In genomic region chr13:23377603-23378002, GRCh38 we compare ENCODE assay signal across 9 cellular contexts. TPM values are rescaled to one million over a fixed set of nuclear protein-coding genes. Genes with fewer than 3 reads are reported as not detected.
DNase-seq lines count a peak whose midpoint lies in the region; ATAC-seq and TF ChIP-seq lines count a peak whose summit lies in the region.
"Had no signal": no experiment of that assay in that cellular context is flagged by ENCODE, and none has a peak within 500 bp of the region (broad histone marks: within the 10 kb centered on the region; RNA-seq: fewer than 3 reads in every experiment).

No MANE protein-coding gene starts in this region.

- H3K4me1 ChIP-seq in muscle layer of colon (ENCODE audit: insufficient read depth, low read length) (peaks cover 19% of the 10 kb centered on the region), aorta (ENCODE audit: control insufficient read depth in 1 of 2, insufficient read depth in 2 of 2, low read length in 2 of 2) (peaks cover 3 to 4% of the 10 kb centered on the region in 2 donors)

- H3K27me3 ChIP-seq in brain microvascular endothelial cell (replicated peaks) (no peaks in the 10 kb centered on the region), muscle layer of colon (ENCODE audit: control insufficient read depth in 1 of 2, insufficient read depth in 2 of 2, low read length in 2 of 2) (no peaks in the 10 kb centered on the region), aorta (ENCODE audit: control insufficient read depth in 1 of 2, insufficient read depth in 2 of 2, low read length in 1 of 2) (no peaks in the 10 kb centered on the region)

- in situ Hi-C loops in brain microvascular endothelial cell (cut with HindIII; ENCODE audit: low pct_ligation_motif_present, low sequenced_read_pairs) = no loop called here

- H3K27me3 Mint-ChIP-seq in stimulated activated naive CD8-positive, alpha-beta T cell treated with anti-CD3 and anti-CD28 coated beads, Interleukin-15, Interleukin-2, amounts not matched to agents 100 ng/mL and 50 ng/mL, for 24 hours = no peaks in the 10 kb centered on the region
- no peaks in the 10 kb centered on the region for H3K27me3 Mint-ChIP-seq in stimulated activated naive CD8-positive, alpha-beta T cell treated with anti-CD3 and anti-CD28 coated beads, Interleukin-15, amount 100 ng/mL, for 72 hours
- H3K27me3 Mint-ChIP-seq in nephron progenitor cell (ENCODE audit: low read depth, poor library complexity) = no peaks in the 10 kb centered on the region

- no peaks in the 10 kb centered on the region for H3K9me3 Mint-ChIP-seq in stimulated activated naive CD8-positive, alpha-beta T cell treated with anti-CD3 and anti-CD28 coated beads, Interleukin-15, Interleukin-2, amounts not matched to agents 100 ng/mL and 50 ng/mL, for 24 hours
- no peaks in the 10 kb centered on the region for H3K9me3 Mint-ChIP-seq in stimulated activated naive CD8-positive, alpha-beta T cell treated with anti-CD3 and anti-CD28 coated beads, Interleukin-15, amount 100 ng/mL, for 72 hours
- H3K9me3 Mint-ChIP-seq in nephron progenitor cell = no peaks in the 10 kb centered on the region
- H3K9me3 Mint-ChIP-seq: CD8-positive, alpha-beta T cell had no signal

- H3K27ac ChIP-seq in brain microvascular endothelial cell (peak overlapping the region; percentile 79), muscle layer of colon (ENCODE audit: low read depth, low read length) (peak overlapping the region; percentile 60), aorta (ENCODE audit: low read depth in 1 of 2, low read length in 2 of 2) (peak overlapping the region; percentile 7 to 96)

- H3K9me3 ChIP-seq in muscle layer of colon (ENCODE audit: low read length) (no peaks in the 10 kb centered on the region), aorta (ENCODE audit: control insufficient read depth, low read length) (no peaks in the 10 kb centered on the region)

- H3K36me3 ChIP-seq in brain microvascular endothelial cell (replicated peaks) = peaks cover 3% of the 10 kb centered on the region
- H3K36me3 ChIP-seq in muscle layer of colon (ENCODE audit: insufficient read depth, low read length) = no peaks in the 10 kb centered on the region
- H3K36me3 ChIP-seq in aorta (ENCODE audit: control insufficient read depth in 1 of 2, insufficient read depth in 2 of 2, low read length in 1 of 2) = no peaks in the 10 kb centered on the region

- H3K4me3 ChIP-seq in brain microvascular endothelial cell (ENCODE audit: low read depth, low read length) = no peak overlapping the region
- H3K4me3 ChIP-seq in muscle layer of colon (ENCODE audit: low read depth in 1 of 2, low read length in 2 of 2) = no peak overlapping the region
- no peak overlapping the region for H3K4me3 ChIP-seq in aorta (ENCODE audit: low read length in 2 of 2)

- 11% methylated on average over 7 of the region's 7 CpGs for WGBS in aorta, 2 donors

- H3K4me1 Mint-ChIP-seq in stimulated activated naive CD8-positive, alpha-beta T cell treated with anti-CD3 and anti-CD28 coated beads, Interleukin-15, Interleukin-2, amounts not matched to agents 100 ng/mL and 50 ng/mL, for 24 hours (ENCODE audit: low read depth) = peaks cover 64% of the 10 kb centered on the region
- H3K4me1 Mint-ChIP-seq in stimulated activated naive CD8-positive, alpha-beta T cell treated with anti-CD3 and anti-CD28 coated beads, Interleukin-15, amount 100 ng/mL, for 72 hours = peaks cover 61% of the 10 kb centered on the region
- H3K4me1 Mint-ChIP-seq in nephron progenitor cell = peaks cover 59% of the 10 kb centered on the region

- H3K4me3 Mint-ChIP-seq in stimulated activated naive CD8-positive, alpha-beta T cell treated with anti-CD3 and anti-CD28 coated beads, Interleukin-15, Interleukin-2, amounts not matched to agents 100 ng/mL and 50 ng/mL, for 24 hours = no peak overlapping the region
- peak overlapping the region in 1 of 2 donors; percentile 23 for H3K4me3 Mint-ChIP-seq in stimulated activated naive CD8-positive, alpha-beta T cell treated with anti-CD3 and anti-CD28 coated beads, Interleukin-15, amount 100 ng/mL, for 72 hours
- H3K4me3 Mint-ChIP-seq in nephron progenitor cell = no peak overlapping the region

- H3K27ac Mint-ChIP-seq in stimulated activated naive CD8-positive, alpha-beta T cell treated with anti-CD3 and anti-CD28 coated beads, Interleukin-15, Interleukin-2, amounts not matched to agents 100 ng/mL and 50 ng/mL, for 24 hours = peak overlapping the region; percentile 65
- H3K27ac Mint-ChIP-seq in stimulated activated naive CD8-positive, alpha-beta T cell treated with anti-CD3 and anti-CD28 coated beads, Interleukin-15, amount 100 ng/mL, for 72 hours = no peak overlapping the region
- H3K27ac Mint-ChIP-seq in nephron progenitor cell = no peak overlapping the region
- H3K27ac Mint-ChIP-seq: CD8-positive, alpha-beta T cell had no signal

- H3K9ac ChIP-seq in muscle layer of colon (ENCODE audit: low read length) = no peak overlapping the region

- TF ChIP-seq CTCF in brain microvascular endothelial cell (IDR thresholded peaks at IDR 0.05; ENCODE audit: low read depth, low read length, missing control alignments) (no peak), nephron progenitor cell (IDR thresholded peaks at IDR 0.05) (no peak)

- no peak for DNase-seq in stimulated activated naive CD8-positive, alpha-beta T cell treated with anti-CD3 and anti-CD28 coated beads, Interleukin-15, amount 100 ng/mL, for 72 hours
- DNase-seq in brain microvascular endothelial cell (no peak), aorta (peak; percentile 55 to 77), nephron progenitor cell (no peak)

- intact Hi-C loops in aorta (cut with DNase I) = loop anchor here (5.0 kb wide), 3 partner anchors 35 to 895 kb away; no protein-coding TSS in a partner anchor

- ATAC-seq in stimulated activated naive CD8-positive, alpha-beta T cell treated with anti-CD3 and anti-CD28 coated beads, Interleukin-15, amount 100 ng/mL, for 72 hours = no peak
- peak; percentile 1 for ATAC-seq in aorta (ENCODE audit: low FRiP score)
- no peak for ATAC-seq in GM18511 (IDR thresholded peaks at IDR 0.05; ENCODE audit: unreplicated experiment)
- no peak for ATAC-seq in GM21423 (IDR thresholded peaks at IDR 0.05; ENCODE audit: unreplicated experiment)
- ATAC-seq: CD8-positive, alpha-beta T cell had no signal

- H3K36me3 Mint-ChIP-seq in stimulated activated naive CD8-positive, alpha-beta T cell treated with anti-CD3 and anti-CD28 coated beads, Interleukin-15, Interleukin-2, amounts not matched to agents 100 ng/mL and 50 ng/mL, for 24 hours (ENCODE audit: low read depth) = peaks cover 13% of the 10 kb centered on the region
- H3K36me3 Mint-ChIP-seq in nephron progenitor cell (ENCODE audit: low read depth) = peaks cover 40% of the 10 kb centered on the region

RNA-seq across cellular contexts. Expression of gene SACS, which starts 55.9 kb away (rescaled TPM):
- 10 to 100 TPM; 35.8 to 79.0 TPM for total RNA-seq in aorta
- polyA plus RNA-seq in aorta = 10 to 100 TPM in 1 of 2 donors, 1 to 10 TPM in 1; 3.0 to 16.7 TPM

Comparison
In these comparisons a context has a peak if more than half of its experiments do, and no peak if none do; other contexts are left out.
1. DNase-seq: peak in aorta (2 of 2); none in stimulated activated naive CD8-positive, alpha-beta T cell treated with anti-CD3 and anti-CD28 coated beads, Interleukin-15, amount 100 ng/mL, for 72 hours (0 of 2), brain microvascular endothelial cell (single experiment) and nephron progenitor cell (single experiment).
2. Peak in every context shown above with its lines, with median percentiles within 50 percentile points of each other: H3K27ac ChIP-seq.